Comparison of ENCODE assay signal across 1 cellular context in genomic region chr9:136882109-136882946, GRCh38.
TF ChIP-seq lines count a peak whose summit lies in the region.

No MANE protein-coding gene starts in this region.

TF ChIP-seq in HepG2, 621 proteins besides CTCF, POLR2A, EP300 and RAD21 (continued from another document and continues in another):
- TF ChIP-seq ZBTB40 (IDR thresholded peaks at IDR 0.05) (no peak), ZBTB40 (CRISPR knock-in tag; IDR thresholded peaks at IDR 0.05) (no peak; the same call in 1 of the 2 replicates), HOXA5 (CRISPR knock-in tag; IDR thresholded peaks at IDR 0.05) (no peak), ZNF350 (CRISPR knock-in tag; IDR thresholded peaks at IDR 0.05; ENCODE audit: borderline replicate concordance, low read depth) (peak; percentile 78; the same call in 1 of the 2 replicates), PREB (CRISPR knock-in tag; IDR thresholded peaks at IDR 0.05) (no peak), CCDC6 (CRISPR knock-in tag; IDR thresholded peaks at IDR 0.05) (peak; percentile 44; the same call in 1 of the 2 replicates), FOXO4 (CRISPR knock-in tag; conservative IDR thresholded peaks at IDR 0.05) (no peak), RFXAP (CRISPR knock-in tag; IDR thresholded peaks at IDR 0.05; ENCODE audit: borderline replicate concordance) (no peak), RELA (CRISPR knock-in tag; IDR thresholded peaks at IDR 0.05) (peak; percentile 94), BCL6 (CRISPR knock-in tag; IDR thresholded peaks at IDR 0.05) (peak; percentile 100), KDM6A (CRISPR knock-in tag; IDR thresholded peaks at IDR 0.05; ENCODE audit: low read depth) (no peak), MAZ (IDR thresholded peaks at IDR 0.05; ENCODE audit: borderline replicate concordance, low read depth, low read length) (no peak), MAZ (CRISPR knock-in tag; IDR thresholded peaks at IDR 0.05; ENCODE audit: low read depth) (no peak), ZNF629 (CRISPR knock-in tag; conservative IDR thresholded peaks at IDR 0.05) (no peak), RORA (CRISPR knock-in tag; IDR thresholded peaks at IDR 0.05) (no peak), SMC3 (IDR thresholded peaks at IDR 0.05; ENCODE audit: low read length) (no peak), SKI (IDR thresholded peaks at IDR 0.05; ENCODE audit: partially characterized antibody) (peak; percentile 91), DMTF1 (CRISPR knock-in tag; IDR thresholded peaks at IDR 0.05) (0 out of 2 replicates have a peak, but pooled peaks have one; percentile 37), BRD4 (CRISPR knock-in tag; IDR thresholded peaks at IDR 0.05) (no peak), KAT2B (IDR thresholded peaks at IDR 0.05; ENCODE audit: borderline replicate concordance, low read depth, low read length) (peak; percentile 42; the same call in 1 of the 2 replicates), FOXJ3 (CRISPR knock-in tag; IDR thresholded peaks at IDR 0.05; ENCODE audit: borderline replicate concordance) (no peak), ZNF513 (CRISPR knock-in tag; conservative IDR thresholded peaks at IDR 0.05) (no peak), MTA3 (CRISPR knock-in tag; IDR thresholded peaks at IDR 0.05) (no peak), BRCA1 (CRISPR knock-in tag; IDR thresholded peaks at IDR 0.05) (no peak), TBP (CRISPR knock-in tag; IDR thresholded peaks at IDR 0.05) (no peak)
- TF ChIP-seq, protein P1, sequence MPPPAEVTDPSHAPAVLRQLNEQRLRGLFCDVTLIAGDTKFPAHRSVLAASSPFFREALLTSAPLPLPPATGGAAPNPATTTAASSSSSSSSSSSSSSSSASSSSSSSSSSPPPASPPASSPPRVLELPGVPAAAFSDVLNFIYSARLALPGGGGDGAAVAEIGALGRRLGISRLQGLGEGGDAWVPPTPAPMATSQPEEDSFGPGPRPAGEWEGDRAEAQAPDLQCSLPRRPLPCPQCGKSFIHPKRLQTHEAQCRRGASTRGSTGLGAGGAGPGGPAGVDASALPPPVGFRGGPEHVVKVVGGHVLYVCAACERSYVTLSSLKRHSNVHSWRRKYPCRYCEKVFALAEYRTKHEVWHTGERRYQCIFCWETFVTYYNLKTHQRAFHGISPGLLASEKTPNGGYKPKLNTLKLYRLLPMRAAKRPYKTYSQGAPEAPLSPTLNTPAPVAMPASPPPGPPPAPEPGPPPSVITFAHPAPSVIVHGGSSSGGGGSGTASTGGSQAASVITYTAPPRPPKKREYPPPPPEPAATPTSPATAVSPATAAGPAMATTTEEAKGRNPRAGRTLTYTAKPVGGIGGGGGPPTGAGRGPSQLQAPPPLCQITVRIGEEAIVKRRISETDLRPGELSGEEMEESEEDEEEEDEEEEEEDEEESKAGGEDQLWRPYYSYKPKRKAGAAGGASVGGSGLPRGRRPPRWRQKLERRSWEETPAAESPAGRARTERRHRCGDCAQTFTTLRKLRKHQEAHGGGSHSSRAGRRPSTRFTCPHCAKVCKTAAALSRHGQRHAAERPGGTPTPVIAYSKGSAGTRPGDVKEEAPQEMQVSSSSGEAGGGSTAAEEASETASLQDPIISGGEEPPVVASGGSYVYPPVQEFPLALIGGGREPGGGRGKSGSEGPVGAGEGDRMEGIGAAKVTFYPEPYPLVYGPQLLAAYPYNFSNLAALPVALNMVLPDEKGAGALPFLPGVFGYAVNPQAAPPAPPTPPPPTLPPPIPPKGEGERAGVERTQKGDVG (CRISPR knock-in tag; IDR thresholded peaks at IDR 0.05; ENCODE audit: borderline replicate concordance) = 0 out of 2 replicates have a peak, but pooled peaks have one; percentile 29
- TF ChIP-seq, protein P2, sequence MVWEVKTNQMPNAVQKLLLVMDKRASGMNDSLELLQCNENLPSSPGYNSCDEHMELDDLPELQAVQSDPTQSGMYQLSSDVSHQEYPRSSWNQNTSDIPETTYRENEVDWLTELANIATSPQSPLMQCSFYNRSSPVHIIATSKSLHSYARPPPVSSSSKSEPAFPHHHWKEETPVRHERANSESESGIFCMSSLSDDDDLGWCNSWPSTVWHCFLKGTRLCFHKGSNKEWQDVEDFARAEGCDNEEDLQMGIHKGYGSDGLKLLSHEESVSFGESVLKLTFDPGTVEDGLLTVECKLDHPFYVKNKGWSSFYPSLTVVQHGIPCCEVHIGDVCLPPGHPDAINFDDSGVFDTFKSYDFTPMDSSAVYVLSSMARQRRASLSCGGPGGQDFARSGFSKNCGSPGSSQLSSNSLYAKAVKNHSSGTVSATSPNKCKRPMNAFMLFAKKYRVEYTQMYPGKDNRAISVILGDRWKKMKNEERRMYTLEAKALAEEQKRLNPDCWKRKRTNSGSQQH (CRISPR knock-in tag; IDR thresholded peaks at IDR 0.05; ENCODE audit: low read depth) = no peak; the same call in 1 of the 2 replicates
- TF ChIP-seq, protein P3, sequence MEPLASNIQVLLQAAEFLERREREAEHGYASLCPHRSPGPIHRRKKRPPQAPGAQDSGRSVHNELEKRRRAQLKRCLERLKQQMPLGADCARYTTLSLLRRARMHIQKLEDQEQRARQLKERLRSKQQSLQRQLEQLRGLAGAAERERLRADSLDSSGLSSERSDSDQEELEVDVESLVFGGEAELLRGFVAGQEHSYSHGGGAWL (CRISPR knock-in tag; IDR thresholded peaks at IDR 0.05) = 0 out of 2 replicates have a peak, but pooled peaks have one; percentile 50
- TF ChIP-seq, protein P4, sequence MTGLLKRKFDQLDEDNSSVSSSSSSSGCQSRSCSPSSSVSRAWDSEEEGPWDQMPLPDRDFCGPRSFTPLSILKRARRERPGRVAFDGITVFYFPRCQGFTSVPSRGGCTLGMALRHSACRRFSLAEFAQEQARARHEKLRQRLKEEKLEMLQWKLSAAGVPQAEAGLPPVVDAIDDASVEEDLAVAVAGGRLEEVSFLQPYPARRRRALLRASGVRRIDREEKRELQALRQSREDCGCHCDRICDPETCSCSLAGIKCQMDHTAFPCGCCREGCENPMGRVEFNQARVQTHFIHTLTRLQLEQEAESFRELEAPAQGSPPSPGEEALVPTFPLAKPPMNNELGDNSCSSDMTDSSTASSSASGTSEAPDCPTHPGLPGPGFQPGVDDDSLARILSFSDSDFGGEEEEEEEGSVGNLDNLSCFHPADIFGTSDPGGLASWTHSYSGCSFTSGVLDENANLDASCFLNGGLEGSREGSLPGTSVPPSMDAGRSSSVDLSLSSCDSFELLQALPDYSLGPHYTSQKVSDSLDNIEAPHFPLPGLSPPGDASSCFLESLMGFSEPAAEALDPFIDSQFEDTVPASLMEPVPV (CRISPR knock-in tag; IDR thresholded peaks at IDR 0.05) = no peak
